Comparison of ENCODE assay signal across 9 cellular contexts in the genomic region with DNA sequence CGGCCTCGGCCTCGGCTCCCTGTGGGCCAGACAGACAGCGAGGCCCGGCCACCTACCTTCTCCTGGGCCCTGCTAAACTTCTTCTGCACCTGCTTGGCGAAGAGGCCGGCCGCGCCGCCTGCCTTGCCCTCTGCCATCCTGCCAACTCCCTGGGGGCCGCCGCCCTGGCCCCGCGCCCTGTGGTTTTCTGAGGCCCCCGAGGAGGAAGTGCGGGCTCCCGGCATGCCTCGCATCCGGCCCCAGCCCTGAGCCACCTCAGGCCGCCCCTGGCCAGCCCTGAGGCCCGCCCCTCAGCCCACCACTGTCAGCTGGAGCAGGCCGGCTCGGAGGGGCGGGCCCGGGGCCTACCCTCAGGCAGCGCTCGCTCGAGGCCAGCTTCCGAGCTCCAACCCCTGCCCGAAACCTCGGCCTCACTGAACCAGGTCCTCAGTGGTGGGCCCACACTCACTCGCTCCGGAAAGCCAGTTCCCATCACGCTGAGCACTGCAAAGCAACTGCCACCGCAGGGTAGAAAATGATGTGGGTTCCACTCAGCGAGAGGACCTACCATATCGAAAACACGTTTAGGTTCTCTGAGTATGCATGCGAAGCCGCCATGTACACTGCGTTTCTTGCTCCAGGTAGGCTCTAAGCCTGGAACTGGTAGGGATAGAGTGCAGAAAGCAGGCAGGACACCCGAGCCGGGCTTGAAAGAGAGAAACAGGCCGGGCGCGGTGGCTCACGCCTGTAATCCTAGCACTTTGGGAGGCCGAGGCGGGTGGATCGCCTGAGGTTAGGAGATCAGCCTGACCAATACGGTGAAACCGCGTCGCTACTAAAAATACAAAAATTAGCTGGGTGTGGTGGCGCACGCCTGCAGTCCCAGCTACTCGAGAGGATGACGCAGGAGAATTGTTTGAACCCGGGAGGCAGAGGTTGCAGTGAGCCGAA. TPM values are rescaled to one million over a fixed set of nuclear protein-coding genes. Genes with fewer than 3 reads are reported as not detected.
DNase-seq lines count a peak whose midpoint lies in the region; TF ChIP-seq lines count a peak whose summit lies in the region.
"Had no signal": no experiment of that assay in that cellular context is flagged by ENCODE, and none has a peak within 500 bp of the region (broad histone marks: within the 10 kb centered on the region; RNA-seq: fewer than 3 reads in every experiment).

A gene (minus strand): TSS at position 209 of the 930 bp plus-strand sequence. CDS start 72 bp downstream, at position 137.

- TF ChIP-seq CTCF in neural crest cell (conservative IDR thresholded peaks at IDR 0.05) (no peak), tibial artery (IDR thresholded peaks at IDR 0.05) (no peak)

- no peak within 1 kb of the TSS for H3K4me3 Mint-ChIP-seq in neural crest cell

- H3K27ac Mint-ChIP-seq in neural crest cell (ENCODE audit: unreplicated experiment) = peak within 1 kb of the TSS; percentile 24

- H3K9me3 ChIP-seq in tibial artery = no peaks in the 10 kb centered on the region

- DNase-seq in GF-D8 (lab: John Stamatoyannopoulos, UW) = peak; percentile 80
- peak; percentile 49 for DNase-seq in H7
- DNase-seq in activated naive CD4-positive, alpha-beta T cell (lab: John Stamatoyannopoulos, UW) = peak in 3 of 4 experiments; percentile 40 to 63 (median 55)
- DNase-seq in neural crest cell (ENCODE audit: low read depth, low spot score) = no peak
- DNase-seq in tibial artery = peak; percentile 37 to 68
- no peak for DNase-seq in islet precursor cell
- DNase-seq in NCI-H1105 (lab: John Stamatoyannopoulos, UW) = no peak

- H3K27ac ChIP-seq in tibial artery = no peak within 1 kb of the TSS
- H3K27ac ChIP-seq: epithelial cell of prostate had no signal

- H3K36me3 ChIP-seq in H7 (replicated peaks; ENCODE audit: control insufficient read depth, insufficient read depth, low read length) = no peaks in the 10 kb centered on the region
- H3K36me3 ChIP-seq in tibial artery = no peaks in the 10 kb centered on the region

- H3K4me1 Mint-ChIP-seq in neural crest cell = peaks cover 23% of the 10 kb centered on the region

- H3K4me3 ChIP-seq in H7 (ENCODE audit: insufficient read depth, low read depth, low read length) = no peak within 1 kb of the TSS
- H3K4me3 ChIP-seq in tibial artery = peak within 1 kb of the TSS; percentile 28 to 33

- TF ChIP-seq POLR2A in Raji (IDR thresholded peaks at IDR 0.05; ENCODE audit: insufficient read depth, low read depth, low read length) = 0 out of 2 replicates have a peak, but pooled peaks have one; percentile 14

- no peaks in the 10 kb centered on the region for H3K27me3 ChIP-seq in H7 (ENCODE audit: control insufficient read depth, insufficient read depth, low read length)
- H3K27me3 ChIP-seq in tibial artery = peaks cover 0 to 13% of the 10 kb centered on the region in 2 donors

- no peaks in the 10 kb centered on the region for H3K4me1 ChIP-seq in tibial artery

- intact Hi-C loops in tibial artery (cut with DNase I; ENCODE audit: low total_unique reads) = no loop called here

- no peaks in the 10 kb centered on the region for H3K27me3 Mint-ChIP-seq in neural crest cell (ENCODE audit: low read depth)

- no peaks in the 10 kb centered on the region for H3K36me3 Mint-ChIP-seq in neural crest cell (ENCODE audit: low read depth)

- H3K9me3 Mint-ChIP-seq in neural crest cell = no peaks in the 10 kb centered on the region

RNA-seq across cellular contexts. Expression of the gene that starts here (rescaled TPM):
- total RNA-seq in H7 (2014; rRNA removed; shearing (Covaris generic)) = 0.14 TPM in 1 of 2 replicates, not detected in the other
- total RNA-seq in neural crest cell = not detected in 2 replicates

Comparison
In these comparisons a context has a peak if more than half of its experiments do, and no peak if none do; other contexts are left out.
1. Peak in DNase-seq in H7; RNA of the gene not detected or under 1 TPM.
2. DNase-seq: peak in GF-D8 (single experiment), activated naive CD4-positive, alpha-beta T cell (3 of 4) and tibial artery (2 of 2); none in neural crest cell (single experiment), islet precursor cell (single experiment) and NCI-H1105 (single experiment).